ENCODE assay signal across 29 cellular contexts in genomic region chr14:95858893-95859292, GRCh38. TPM values are rescaled to one million over a fixed set of nuclear protein-coding genes. Genes with fewer than 3 reads are reported as not detected.
DNase-seq lines count a peak whose midpoint lies in the region; ATAC-seq, FAIRE-seq and TF ChIP-seq lines count a peak whose summit lies in the region.
"Had no signal": no experiment of that assay in that cellular context is flagged by ENCODE, and none has a peak within 500 bp of the region (broad histone marks: within the 10 kb centered on the region; RNA-seq: fewer than 3 reads in every experiment).

No MANE protein-coding gene starts in this region.

- CTCF ChIA-PET in HepG2 (lab: Yijun Ruan, JAX; ENCODE audit: low intra/inter-chr PET ratio, low total read pairs): no interaction called here
- CTCF ChIA-PET in endothelial cell of umbilical vein (lab: Charles Lee): no interaction called here

- H3K36me3 ChIP-seq in HepG2 (replicated peaks in 1 of 2; ENCODE audit: control insufficient read depth in 1 of 2, insufficient read depth in 2 of 2, low read length in 2 of 2): no peaks in the 10 kb centered on the region
- H3K36me3 ChIP-seq in right lobe of liver: no peaks in the 10 kb centered on the region
- H3K36me3 ChIP-seq in endothelial cell of umbilical vein (ENCODE audit: control insufficient read depth in 2 of 2, extremely low read depth in 1 of 2, insufficient read depth in 2 of 2, low read length in 2 of 2): no peaks in the 10 kb centered on the region
- no peaks in the 10 kb centered on the region for H3K36me3 ChIP-seq in trophoblast cell (ENCODE audit: control insufficient read depth in 1 of 2, insufficient read depth in 2 of 2, low read length in 2 of 2)
- H3K36me3 ChIP-seq: BE2C, BLaER1 had no signal

- no peaks in the 10 kb centered on the region for H3K36me3 Mint-ChIP-seq in T-helper 17 cell (ENCODE audit: low read depth)
- H3K36me3 Mint-ChIP-seq: CD14-positive monocyte; CD4-positive, alpha-beta memory T cell; CD4-positive, CD25-positive, alpha-beta regulatory T cell; CD8-positive, alpha-beta memory T cell had no signal

- H4K20me1 ChIP-seq in HepG2 (ENCODE audit: insufficient read depth, low read length): no peaks in the 10 kb centered on the region
- H4K20me1 ChIP-seq in endothelial cell of umbilical vein (replicated peaks; ENCODE audit: control insufficient read depth, extremely low read depth, insufficient read depth, low read length): no peaks in the 10 kb centered on the region
- H4K20me1 ChIP-seq: BLaER1 had no signal

- no peaks in the 10 kb centered on the region for H3K9me1 ChIP-seq in endothelial cell of umbilical vein (replicated peaks; ENCODE audit: control insufficient read depth, extremely low read depth, insufficient read depth, low read length)

- H3K9me3 ChIP-seq in HepG2 (ENCODE audit: low read length): no peaks in the 10 kb centered on the region
- H3K9me3 ChIP-seq in right lobe of liver: no peaks in the 10 kb centered on the region
- H3K9me3 ChIP-seq in endothelial cell of umbilical vein (replicated peaks; ENCODE audit: control insufficient read depth, insufficient read depth, low read length): no peaks in the 10 kb centered on the region
- no peaks in the 10 kb centered on the region for H3K9me3 ChIP-seq in trophoblast cell (ENCODE audit: insufficient read depth, low read depth, low read length)
- no peaks in the 10 kb centered on the region for H3K9me3 ChIP-seq in T-helper 17 cell (ENCODE audit: control insufficient read depth, low read length, poor library complexity, severe bottlenecking)
- H3K9me3 ChIP-seq: BE2C, BLaER1 had no signal

- TF ChIP-seq CTCF in HepG2 (CRISPR knock-in tag; IDR thresholded peaks at IDR 0.05) (no peak), right lobe of liver (IDR thresholded peaks at IDR 0.05) (no peak), endothelial cell of umbilical vein (IDR thresholded peaks at IDR 0.05; ENCODE audit: extremely low read depth in 1 of 2, insufficient read depth in 1 of 2, low read depth in 1 of 2, low read length in 2 of 2) (no peak)

- no peaks in the 10 kb centered on the region for H3K79me1 ChIP-seq in trophoblast cell (ENCODE audit: low read length)

- H3K4me1 ChIP-seq in HepG2 (ENCODE audit: insufficient read depth, low read length) (no peaks in the 10 kb centered on the region), right lobe of liver (no peaks in the 10 kb centered on the region), endothelial cell of umbilical vein (ENCODE audit: control insufficient read depth, extremely low read depth, insufficient read depth, low read length) (no peaks in the 10 kb centered on the region), trophoblast cell (ENCODE audit: control insufficient read depth in 1 of 2, insufficient read depth in 2 of 2, low read length in 2 of 2) (no peaks in the 10 kb centered on the region)
- H3K4me1 ChIP-seq: BE2C had no signal

- no peak for FAIRE-seq in HepG2 (lab: Jason Lieb, UNC)
- no peak for FAIRE-seq in endothelial cell of umbilical vein (lab: Jason Lieb, UNC)
- FAIRE-seq in RCC 7860 (lab: Jason Lieb, UNC): no peak
- FAIRE-seq: A204.1, GM12878, GM12892, GM18507 had no signal

- H3K23ac ChIP-seq in trophoblast cell (ENCODE audit: low read length): no peak overlapping the region

- H3K18ac ChIP-seq in trophoblast cell (ENCODE audit: low read length): no peak overlapping the region

- H2BK120ac ChIP-seq in trophoblast cell (ENCODE audit: insufficient read depth, low read length, poor library complexity): no peak overlapping the region

- H3K4me3 Mint-ChIP-seq in T-helper 17 cell: no peak overlapping the region
- H3K4me3 Mint-ChIP-seq: CD14-positive monocyte; CD4-positive, alpha-beta memory T cell; CD4-positive, CD25-positive, alpha-beta regulatory T cell; CD8-positive, alpha-beta memory T cell had no signal

- in situ Hi-C loops in HepG2 (cut with HindIII; ENCODE audit: extremely low pct_ligation_motif_present, low pct_unique_long_range_greater_than_20kb): no loop called here

- no peak for ATAC-seq in HepG2
- no peak for ATAC-seq in right lobe of liver
- no peak for ATAC-seq in T-helper 17 cell
- ATAC-seq: GM12878 had no signal

- H3K4me1 Mint-ChIP-seq in T-helper 17 cell: no peaks in the 10 kb centered on the region
- H3K4me1 Mint-ChIP-seq: CD14-positive monocyte; CD4-positive, alpha-beta memory T cell; CD4-positive, CD25-positive, alpha-beta regulatory T cell; CD8-positive, alpha-beta memory T cell had no signal

- intact Hi-C loops in HepG2 (cut with micrococcal nuclease; ENCODE audit: unreplicated experiment): no loop called here
- intact Hi-C loops in right lobe of liver (cut with DNase I): no loop called here
- intact Hi-C loops in endothelial cell of umbilical vein (cut with micrococcal nuclease): no loop called here

- DNase-seq in HepG2 (ENCODE audit: low spot score): no peak
- DNase-seq in right lobe of liver: no peak
- no peak for DNase-seq in endothelial cell of umbilical vein (ENCODE audit: low read depth, low spot score)
- DNase-seq in trophoblast cell: no peak
- no peak for DNase-seq in RCC 7860 (ENCODE audit: low spot score)
- DNase-seq in T-helper 17 cell: no peak
- DNase-seq: 8988T; ACHN; BE2C; C1 segment of cervical spinal cord; CD4-positive, alpha-beta memory T cell; CD4-positive, CD25-positive, alpha-beta regulatory T cell; CD8-positive, alpha-beta memory T cell; COR-L47; DMS 273 treated with DMSO at 0.1 percent for 48 hours; DMS153; DMS79; DND-41; EL; GDM1 had no signal

- H4K91ac ChIP-seq in trophoblast cell (ENCODE audit: low read depth, low read length): no peak overlapping the region

- TF ChIP-seq RAD21 in HepG2 (CRISPR knock-in tag; IDR thresholded peaks at IDR 0.05): no peak

- H2BK12ac ChIP-seq in trophoblast cell (ENCODE audit: low read length): no peak overlapping the region

- no peak overlapping the region for H3K4me2 ChIP-seq in HepG2 (ENCODE audit: low read depth, low read length)
- H3K4me2 ChIP-seq in endothelial cell of umbilical vein (ENCODE audit: insufficient read depth, low read length): no peak overlapping the region
- H3K4me2 ChIP-seq in trophoblast cell (ENCODE audit: low read length): no peak overlapping the region
- H3K4me2 ChIP-seq: BLaER1 had no signal

- H3K4ac ChIP-seq in trophoblast cell (ENCODE audit: low read depth, low read length): no peak overlapping the region

- no peak overlapping the region for H3K14ac ChIP-seq in trophoblast cell (ENCODE audit: low read length)

- H4K12ac ChIP-seq in trophoblast cell (ENCODE audit: low read depth, low read length): no peak overlapping the region

- TF ChIP-seq POLR2A in HepG2 (IDR thresholded peaks at IDR 0.05; ENCODE audit: insufficient read depth in 1 of 2, low read depth in 2 of 2, low read length in 2 of 2) (no peak), right lobe of liver (IDR thresholded peaks at IDR 0.05) (no peak), endothelial cell of umbilical vein (IDR thresholded peaks at IDR 0.05; ENCODE audit: low read depth, low read length) (no peak)

- no peak overlapping the region for H2AK5ac ChIP-seq in trophoblast cell (ENCODE audit: low read length)

- TF ChIP-seq EP300 in HepG2 (IDR thresholded peaks at IDR 0.05; ENCODE audit: low read depth in 2 of 2, low read length in 2 of 2): no peak
- TF ChIP-seq EP300 in HepG2 (CRISPR knock-in tag; IDR thresholded peaks at IDR 0.05; ENCODE audit: borderline replicate concordance): no peak

- H3K4me3 ChIP-seq in HepG2 (replicated peaks in 1 of 3; ENCODE audit: insufficient read depth in 1 of 3, low read depth in 2 of 3, low read length in 3 of 3): no peak overlapping the region
- no peak overlapping the region for H3K4me3 ChIP-seq in right lobe of liver
- H3K4me3 ChIP-seq in endothelial cell of umbilical vein (replicated peaks in 1 of 3; ENCODE audit: insufficient read depth in 1 of 3, low read depth in 1 of 3, low read length in 3 of 3): no peak overlapping the region
- H3K4me3 ChIP-seq in trophoblast cell (ENCODE audit: low read depth, low read length): no peak overlapping the region
- H3K4me3 ChIP-seq: BLaER1, GM12878 had no signal

- H3K9ac ChIP-seq in HepG2 (ENCODE audit: insufficient read depth, low read depth, low read length): no peak overlapping the region
- no peak overlapping the region for H3K9ac ChIP-seq in endothelial cell of umbilical vein (replicated peaks; ENCODE audit: extremely low read depth, insufficient read depth, low read length)
- peak overlapping the region; percentile 18 for H3K9ac ChIP-seq in trophoblast cell (ENCODE audit: low read length)
- H3K9ac ChIP-seq: BLaER1 had no signal

- dilution Hi-C loops in endothelial cell of umbilical vein (cut with MboI; ENCODE audit: extremely low pct_ligation_motif_present, low sequenced_read_pairs): no loop called here

- no peak overlapping the region for H3K27ac Mint-ChIP-seq in T-helper 17 cell
- H3K27ac Mint-ChIP-seq: CD14-positive monocyte; CD4-positive, alpha-beta memory T cell; CD4-positive, CD25-positive, alpha-beta regulatory T cell; CD8-positive, alpha-beta memory T cell had no signal

- WGBS in HepG2 (ENCODE audit: low lambda C conversion rate): 1% methylated on average over 4 of the region's 4 CpGs
- 47% methylated on average over 4 of the region's 4 CpGs for WGBS in right lobe of liver (ENCODE audit: insufficient coverage, low coverage, low lambda C conversion rate, missing lambda C conversion rate)
- WGBS in trophoblast cell (ENCODE audit: extremely low coverage, insufficient coverage, insufficient read length): no CpG with 5 or more reads among the region's 4 CpGs

- peaks cover 38% of the 10 kb centered on the region for H3K27me3 Mint-ChIP-seq in T-helper 17 cell
- H3K27me3 Mint-ChIP-seq: CD4-positive, CD25-positive, alpha-beta regulatory T cell had no signal

- H3K79me2 ChIP-seq in HepG2 (ENCODE audit: insufficient read depth, low read length): no peaks in the 10 kb centered on the region
- H3K79me2 ChIP-seq in endothelial cell of umbilical vein (ENCODE audit: control insufficient read depth, insufficient read depth, low read length): no peaks in the 10 kb centered on the region
- no peaks in the 10 kb centered on the region for H3K79me2 ChIP-seq in trophoblast cell (ENCODE audit: control insufficient read depth, insufficient read depth, low read length, poor library complexity)

- H2BK5ac ChIP-seq in trophoblast cell (ENCODE audit: low read depth, low read length, poor library complexity): no peak overlapping the region

- H3K27me3 ChIP-seq in HepG2 (ENCODE audit: control insufficient read depth in 1 of 2, insufficient read depth in 2 of 2, low read length in 2 of 2): no peaks in the 10 kb centered on the region; a peak in 1 of 5 replicates
- no peaks in the 10 kb centered on the region for H3K27me3 ChIP-seq in right lobe of liver
- no peaks in the 10 kb centered on the region for H3K27me3 ChIP-seq in endothelial cell of umbilical vein (ENCODE audit: control insufficient read depth in 2 of 2, insufficient read depth in 2 of 2, low read length in 2 of 2)
- no peaks in the 10 kb centered on the region for H3K27me3 ChIP-seq in trophoblast cell (ENCODE audit: insufficient read depth, low read length)
- H3K27me3 ChIP-seq: BLaER1 had no signal

- no peak overlapping the region for H4K8ac ChIP-seq in trophoblast cell (ENCODE audit: low read depth, low read length)

- H2AFZ ChIP-seq in HepG2 (ENCODE audit: low read length): no peak overlapping the region
- no peak overlapping the region for H2AFZ ChIP-seq in endothelial cell of umbilical vein (ENCODE audit: low read depth, low read length)
- H2AFZ ChIP-seq in trophoblast cell (ENCODE audit: insufficient read depth, low read length, poor library complexity): no peak overlapping the region

- H3K27ac ChIP-seq in HepG2 (ENCODE audit: extremely low read length, insufficient read depth, low read length) (no peak overlapping the region), right lobe of liver (no peak overlapping the region), endothelial cell of umbilical vein (ENCODE audit: insufficient read depth, low read depth, low read length) (no peak overlapping the region), trophoblast cell (ENCODE audit: low read depth, low read length) (no peak overlapping the region)
- H3K27ac ChIP-seq: BLaER1 had no signal

- no TSS peak for BruUV-seq in HepG2 (replicated peaks; lab: Mats Ljungman, UMichigan)
- no TSS peak for BruUV-seq in endothelial cell of umbilical vein (replicated peaks; lab: Mats Ljungman, UMichigan)

- POLR2A ChIA-PET in HepG2 (lab: Yijun Ruan, JAX): no interaction called here
- POLR2A ChIA-PET in endothelial cell of umbilical vein (lab: Charles Lee): no interaction called here

RNA-seq across cellular contexts. Expression of gene TUNAR, which starts 17.7 kb away (rescaled TPM):
- total RNA-seq in HepG2 (2016; rRNA removed; fragmentation: Illumina TruSeq; extraction: Trizol) (not detected in 2 replicates), right lobe of liver (not detected), endothelial cell of umbilical vein (not detected in 2 replicates), T-helper 17 cell (not detected)
- total RNA-seq in HepG2 (2016; cell fraction: cytosol; rRNA removed; fragmentation: Illumina TruSeq; extraction: Trizol; ENCODE audit: low read depth): not detected in 2 replicates
- total RNA-seq in HepG2 (2016; cell fraction: insoluble cytoplasmic fraction; rRNA removed; fragmentation: Illumina TruSeq; extraction: Trizol): not detected in 2 replicates
- not detected in 2 replicates for total RNA-seq in HepG2 (2016; cell fraction: membrane; rRNA removed; fragmentation: Illumina TruSeq; extraction: Trizol)
- not detected in 2 replicates for total RNA-seq in HepG2 (2016; cell fraction: nucleus; rRNA removed; fragmentation: Illumina TruSeq; extraction: Trizol)
- polyA plus RNA-seq in HepG2 (2011; rRNA removed) (not detected in 2 replicates), endothelial cell of umbilical vein (not detected in 2 replicates)
- polyA plus RNA-seq in HepG2 (2011; cell fraction: cytosol; rRNA removed): not detected in 2 replicates
- polyA plus RNA-seq in HepG2 (2011; cell fraction: nucleus; rRNA removed): not detected in 2 replicates
- polyA plus RNA-seq in HepG2 (2012): not detected in 2 replicates
- not detected in 2 replicates for polyA plus RNA-seq in HepG2 (2016; cell fraction: cytosol; fragmentation: Illumina TruSeq; extraction: Trizol; ENCODE audit: low read depth)
- not detected in 2 replicates for polyA plus RNA-seq in HepG2 (2016; cell fraction: insoluble cytoplasmic fraction; fragmentation: Illumina TruSeq; extraction: Trizol; ENCODE audit: low read depth)
- not detected in 2 replicates for polyA plus RNA-seq in HepG2 (2016; cell fraction: membrane; fragmentation: Illumina TruSeq; extraction: Trizol; ENCODE audit: low read depth)
- polyA plus RNA-seq in HepG2 (2016; cell fraction: nucleus; fragmentation: Illumina TruSeq; extraction: Trizol; ENCODE audit: insufficient read depth, low read depth): not detected in 2 replicates
- polyA minus RNA-seq in HepG2 (2011; rRNA and poly(A)+ RNA removed; ENCODE audit: low replicate concordance): not detected in 2 replicates
- polyA minus RNA-seq in HepG2 (2011; cell fraction: cytosol; rRNA and poly(A)+ RNA removed): not detected in 2 replicates
- polyA minus RNA-seq in HepG2 (2011; cell fraction: nucleus; rRNA and poly(A)+ RNA removed): not detected in 2 replicates
- polyA plus RNA-seq in endothelial cell of umbilical vein (2011; cell fraction: cytosol; rRNA removed): not detected in 2 replicates
- polyA plus RNA-seq in endothelial cell of umbilical vein (2011; cell fraction: nucleus; rRNA removed): not detected in 2 replicates
- not detected in 2 replicates for polyA plus RNA-seq in endothelial cell of umbilical vein (2012)
- polyA minus RNA-seq in endothelial cell of umbilical vein: not detected in 2 replicates
- not detected for polyA minus RNA-seq in endothelial cell of umbilical vein (2011; cell fraction: cytosol; rRNA and poly(A)+ RNA removed)
- polyA minus RNA-seq in endothelial cell of umbilical vein (2011; cell fraction: nucleus; rRNA and poly(A)+ RNA removed): not detected in 2 replicates
- polyA plus RNA-seq in trophoblast cell (2013): 0.29 and 0.31 TPM in 2 replicates
- total RNA-seq: A673; CD4-positive, alpha-beta memory T cell; CD4-positive, CD25-positive, alpha-beta regulatory T cell; CD8-positive, alpha-beta memory T cell; G401; GM12878 had no signal
- polyA plus RNA-seq: AG04450; CD14-positive monocyte; CD4-positive, alpha-beta memory T cell; CD4-positive, CD25-positive, alpha-beta regulatory T cell; CD8-positive, alpha-beta memory T cell had no signal
